14 cellular contexts compared by ENCODE assay signal in the genomic region with DNA sequence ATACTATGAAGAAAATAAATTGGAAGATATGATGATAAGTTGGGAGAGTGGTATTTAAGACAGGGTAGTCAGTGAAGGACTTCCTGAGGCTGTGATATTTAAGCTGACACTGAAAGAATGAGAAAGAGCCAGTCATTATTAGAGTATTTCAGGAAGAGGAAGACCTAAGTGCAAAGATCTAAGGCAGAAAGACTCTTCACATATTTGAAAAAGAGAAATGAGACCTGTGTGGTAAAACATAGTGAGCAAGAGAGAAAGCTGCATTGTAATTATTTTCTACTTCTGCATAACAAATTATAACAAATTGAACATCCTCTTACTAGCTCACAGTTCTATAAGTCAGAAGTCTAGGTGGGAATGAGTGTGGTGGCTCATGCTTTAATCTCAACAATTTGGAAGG. TPM values are rescaled to one million over a fixed set of nuclear protein-coding genes. Genes with fewer than 3 reads are reported as not detected.
DNase-seq lines count a peak whose midpoint lies in the region; ATAC-seq and TF ChIP-seq lines count a peak whose summit lies in the region.
"Had no signal": no experiment of that assay in that cellular context is flagged by ENCODE, and none has a peak within 500 bp of the region (broad histone marks: within the 10 kb centered on the region; RNA-seq: fewer than 3 reads in every experiment).

No MANE protein-coding gene starts in this region.

- H3K27me3 ChIP-seq in CD8-positive, alpha-beta memory T cell (ENCODE audit: insufficient read depth, low read length, poor library complexity, severe bottlenecking), result no peaks in the 10 kb centered on the region

- no peak overlapping the region for H3K4me3 ChIP-seq in CD8-positive, alpha-beta memory T cell (ENCODE audit: low read length)

- in situ Hi-C loops in GM13977 (cut with MboI; ENCODE audit: low pct_unique_long_range_greater_than_20kb, low sequenced_read_pairs, unreplicated experiment), result no loop called here

- peak; percentile 34 for DNase-seq in GM13977 (ENCODE audit: low spot score)
- peak; percentile 55 for DNase-seq in GM20000 (ENCODE audit: low spot score)
- DNase-seq in SIG-M5 (lab: John Stamatoyannopoulos, UW), result peak; percentile 37
- no peak for DNase-seq in T1000 (lab: John Stamatoyannopoulos, UW)
- DNase-seq in NCI-H526 (lab: John Stamatoyannopoulos, UW), result no peak
- no peak for DNase-seq in DMS153 (lab: John Stamatoyannopoulos, UW)
- no peak for DNase-seq in CD8-positive, alpha-beta memory T cell
- DNase-seq: activated CD4-positive, alpha-beta T cell treated with anti-CD3 and anti-CD28 coated beads for 1 hour; activated gamma-delta T cell treated with Interleukin-2 at 50 U/mL for 16 hours; HCEC 1CT had no signal

- no peaks in the 10 kb centered on the region for H3K36me3 ChIP-seq in CD8-positive, alpha-beta memory T cell (ENCODE audit: insufficient read depth, low read length)

- no peaks in the 10 kb centered on the region for H3K9me3 ChIP-seq in CD8-positive, alpha-beta memory T cell (ENCODE audit: low read length)

- no peaks in the 10 kb centered on the region for H3K9me3 Mint-ChIP-seq in CD8-positive, alpha-beta memory T cell
- H3K9me3 Mint-ChIP-seq: central memory CD8-positive, alpha-beta T cell; natural killer cell treated with Interleukin-12 subunit alpha and Interleukin-12 subunit beta and Interleukin-15 and Interleukin-18, amount 100 ng/mL, for 72 hours had no signal

- no peaks in the 10 kb centered on the region for H3K36me3 Mint-ChIP-seq in CD8-positive, alpha-beta memory T cell
- H3K36me3 Mint-ChIP-seq: natural killer cell treated with Interleukin-12 subunit alpha and Interleukin-12 subunit beta and Interleukin-15 and Interleukin-18, amount 100 ng/mL, for 72 hours had no signal

- no peak overlapping the region for H3K27ac ChIP-seq in CD8-positive, alpha-beta memory T cell (ENCODE audit: low read depth, low read length)
- H3K27ac ChIP-seq: KMS-11 had no signal

- no peak overlapping the region for H3K27ac Mint-ChIP-seq in CD8-positive, alpha-beta memory T cell
- H3K27ac Mint-ChIP-seq: natural killer cell treated with Interleukin-12 subunit alpha and Interleukin-12 subunit beta and Interleukin-15 and Interleukin-18, amount 100 ng/mL, for 72 hours had no signal

- H3K4me3 Mint-ChIP-seq in CD8-positive, alpha-beta memory T cell, result no peak overlapping the region
- H3K4me3 Mint-ChIP-seq: central memory CD8-positive, alpha-beta T cell; natural killer cell treated with Interleukin-12 subunit alpha and Interleukin-12 subunit beta and Interleukin-15 and Interleukin-18, amount 100 ng/mL, for 72 hours had no signal

- H3K4me1 ChIP-seq in CD8-positive, alpha-beta memory T cell (ENCODE audit: insufficient read depth, low read length), result no peaks in the 10 kb centered on the region

- peak; percentile 60 for ATAC-seq in HG02981 (IDR thresholded peaks at IDR 0.05; ENCODE audit: unreplicated experiment)
- ATAC-seq: natural killer cell treated with Interleukin-12 subunit alpha and Interleukin-12 subunit beta and Interleukin-15 and Interleukin-18, amount 100 ng/mL, for 72 hours had no signal

- peaks cover 8 to 18% of the 10 kb centered on the region in 2 donors for H3K27me3 Mint-ChIP-seq in CD8-positive, alpha-beta memory T cell

- CTCF ChIA-PET in CD8-positive, alpha-beta memory T cell (lab: Charles Lee), result no interaction called here

- peaks cover 0 to 9% (median 4%) of the 10 kb centered on the region in 3 donors for H3K4me1 Mint-ChIP-seq in CD8-positive, alpha-beta memory T cell

- TF ChIP-seq CTCF in GM13977 (IDR thresholded peaks at IDR 0.05; ENCODE audit: extremely low read depth, insufficient read depth, missing control alignments) (no peak), GM20000 (IDR thresholded peaks at IDR 0.05; ENCODE audit: extremely low read depth, missing control alignments) (no peak)

- POLR2A ChIA-PET in CD8-positive, alpha-beta memory T cell (lab: Charles Lee), result no interaction called here

RNA-seq across cellular contexts. Expression of gene DOCK7, which starts 34.6 kb away (rescaled TPM):
- 10 to 100 TPM; 10.5 TPM for total RNA-seq in CD8-positive, alpha-beta memory T cell
- 2.4 TPM for polyA plus RNA-seq in CD8-positive, alpha-beta memory T cell

Comparison
In these comparisons a context has a peak if more than half of its experiments do, and no peak if none do; other contexts are left out.
1. DNase-seq: peak in GM13977 (single experiment), GM20000 (single experiment) and SIG-M5 (single experiment); none in T1000 (single experiment), NCI-H526 (0 of 2), DMS153 (single experiment) and CD8-positive, alpha-beta memory T cell (0 of 5).